In genomic region chr12:93580682-93581081, GRCh38 we compare ENCODE assay signal across 29 cellular contexts.
"Had no signal": no experiment of that assay in that cellular context is flagged by ENCODE, and none has a peak within 500 bp of the region (broad histone marks: within the 10 kb centered on the region; RNA-seq: fewer than 3 reads in every experiment).

No MANE protein-coding gene starts in this region.

- DNase-seq: activated B cell treated with CpG ODN at 0.5 μM for 24 hours; activated CD4-positive, alpha-beta memory T cell treated with anti-CD3 and anti-CD28 coated beads for 36 hours; activated CD4-positive, alpha-beta T cell treated with anti-CD3 and anti-CD28 coated beads for 36 hours; activated CD4-positive, alpha-beta T cell treated with anti-CD3 and anti-CD28 coated beads, Interleukin-2, amount 10 ng/mL, durations not matched to agents 24 days and 14 days; activated CD4-positive, CD25-positive, alpha-beta regulatory T cell treated with anti-CD3 and anti-CD28 coated beads, Interleukin-2, amount 50 U/mL, for 72 hours; activated CD8-positive, alpha-beta memory T cell treated with anti-CD3 and anti-CD28 coated beads, Interleukin-2, amount 10 ng/mL, durations not matched to agents 7 days and 5 days; activated CD8-positive, alpha-beta memory T cell treated with anti-CD3 and anti-CD28 coated beads, Interleukin-2, amount 50 U/mL, for 4 hours; activated CD8-positive, alpha-beta T cell treated with anti-CD3 and anti-CD28 coated beads, Interleukin-2, amount 10 ng/mL, durations not matched to agents 7 days and 5 days; activated effector memory CD4-positive, alpha-beta T cell treated with anti-CD3 and anti-CD28 coated beads, Interleukin-2, amount 50 U/mL, for 16 hours; activated naive CD4-positive, alpha-beta T cell treated with anti-CD3 and anti-CD28 coated beads for 36 hours; activated naive CD8-positive, alpha-beta T cell treated with anti-CD3 and anti-CD28 coated beads, Interleukin-2, amount 10 ng/mL, durations not matched to agents 7 days and 5 days; activated T-cell treated with anti-CD3 and anti-CD28 coated beads, Interleukin-2, amount 50 U/mL, for 1 hour; activated T-cell treated with anti-CD3 and anti-CD28 coated beads, Interleukin-2, amount 50 U/mL, for 48 hours; amniotic stem cell; anterior cingulate cortex; brain microvascular endothelial cell; dorsolateral prefrontal cortex; effector memory CD4-positive, alpha-beta T cell; endodermal cell; erythroblast; foreskin keratinocyte; heart right ventricle; T1000; WERI-Rb-1 had no signal

- H3K4me3 ChIP-seq: coronary artery, dorsolateral prefrontal cortex, esophagus muscularis mucosa, gastroesophageal sphincter, heart right ventricle had no signal

- H3K27ac ChIP-seq: brain microvascular endothelial cell, coronary artery, dorsolateral prefrontal cortex, esophagus muscularis mucosa, foreskin keratinocyte, gastroesophageal sphincter, WERI-Rb-1 had no signal

- H3K9me3 ChIP-seq: esophagus muscularis mucosa, gastroesophageal sphincter, heart right ventricle had no signal

- H3K36me3 ChIP-seq: brain microvascular endothelial cell had no signal

- ATAC-seq: activated CD4-positive, alpha-beta T cell treated with anti-CD3 and anti-CD28 coated beads for 36 hours; activated CD8-positive, alpha-beta memory T cell treated with anti-CD3 and anti-CD28 coated beads, Interleukin-2, amount 10 ng/mL, durations not matched to agents 7 days and 5 days; activated CD8-positive, alpha-beta T cell treated with anti-CD3 and anti-CD28 coated beads, Interleukin-2, amount 10 ng/mL, durations not matched to agents 7 days and 5 days; activated naive CD4-positive, alpha-beta T cell treated with anti-CD3 and anti-CD28 coated beads, Interleukin-2, amount 50 U/mL, for 72 hours; foreskin keratinocyte; gastroesophageal sphincter; heart right ventricle had no signal

- H3K27me3 ChIP-seq: brain microvascular endothelial cell, esophagus muscularis mucosa, foreskin keratinocyte, gastroesophageal sphincter had no signal

- FAIRE-seq: bronchial epithelial cell had no signal
